In genomic region chrX:11764602-11765067, GRCh38 we compare ENCODE assay signal across 18 cellular contexts. TPM values are rescaled to one million over a fixed set of nuclear protein-coding genes. Genes with fewer than 3 reads are reported as not detected.
A peak's percentile ranks its signal among the peaks of the same experiment; 100 is the strongest.
DNase-seq lines count a peak whose midpoint lies in the region; ATAC-seq, FAIRE-seq and TF ChIP-seq lines count a peak whose summit lies in the region.
"Had no signal": no experiment of that assay in that cellular context is flagged by ENCODE, and none has a peak within 500 bp of the region (broad histone marks: within the 10 kb centered on the region; RNA-seq: fewer than 3 reads in every experiment).

No MANE protein-coding gene starts in this region.

- no peak for TF ChIP-seq POLR2A in vagina (IDR thresholded peaks at IDR 0.05)

- H3K9me3 ChIP-seq in CD4-positive, CD25-positive, alpha-beta regulatory T cell (ENCODE audit: control insufficient read depth in 2 of 2, low read length in 2 of 2): no peaks in the 10 kb centered on the region
- H3K9me3 ChIP-seq in vagina: no peaks in the 10 kb centered on the region
- H3K9me3 ChIP-seq in pancreas: no peaks in the 10 kb centered on the region
- H3K9me3 ChIP-seq: BE2C had no signal

- peak overlapping the region; percentile 89 to 97 (median 90) for H3K27ac Mint-ChIP-seq in CD4-positive, CD25-positive, alpha-beta regulatory T cell
- peak overlapping the region; percentile 96 for H3K27ac Mint-ChIP-seq in activated naive CD8-positive, alpha-beta T cell
- H3K27ac Mint-ChIP-seq: neural progenitor cell, WTC11 had no signal

- H3K4me1 ChIP-seq in CD4-positive, CD25-positive, alpha-beta regulatory T cell (ENCODE audit: control insufficient read depth, insufficient read depth, low read length, poor library complexity, severe bottlenecking): peaks cover 62% of the 10 kb centered on the region
- H3K4me1 ChIP-seq in vagina: no peaks in the 10 kb centered on the region
- no peaks in the 10 kb centered on the region for H3K4me1 ChIP-seq in pancreas
- H3K4me1 ChIP-seq: BE2C, neural progenitor cell had no signal

- 76 to 80% methylated on average over 8 of the region's 8 CpGs for WGBS in pancreas, 2 donors

- peak overlapping the region; percentile 98 for H3K4me3 ChIP-seq in CD4-positive, CD25-positive, alpha-beta regulatory T cell (ENCODE audit: low read depth, low read length)
- H3K4me3 ChIP-seq in vagina (no peak overlapping the region), pancreas (no peak overlapping the region)
- H3K4me3 ChIP-seq: neural progenitor cell had no signal

- peaks cover 2% of the 10 kb centered on the region for H3K27me3 Mint-ChIP-seq in CD4-positive, CD25-positive, alpha-beta regulatory T cell
- no peaks in the 10 kb centered on the region for H3K27me3 Mint-ChIP-seq in activated naive CD8-positive, alpha-beta T cell

- H3K27me3 ChIP-seq in CD4-positive, CD25-positive, alpha-beta regulatory T cell (ENCODE audit: control insufficient read depth, insufficient read depth, low read length): no peaks in the 10 kb centered on the region
- H3K27me3 ChIP-seq in vagina: no peaks in the 10 kb centered on the region
- H3K27me3 ChIP-seq in pancreas: no peaks in the 10 kb centered on the region
- H3K27me3 ChIP-seq: BE2C, neural progenitor cell had no signal

- H3K9me3 Mint-ChIP-seq in CD4-positive, CD25-positive, alpha-beta regulatory T cell: no peaks in the 10 kb centered on the region
- H3K9me3 Mint-ChIP-seq in activated naive CD8-positive, alpha-beta T cell (ENCODE audit: low read depth): no peaks in the 10 kb centered on the region
- H3K9me3 Mint-ChIP-seq: neural progenitor cell, WTC11 had no signal

- TF ChIP-seq CTCF in vagina (IDR thresholded peaks at IDR 0.05): no peak
- TF ChIP-seq CTCF in pancreas (IDR thresholded peaks at IDR 0.05): no peak

- H3K36me3 ChIP-seq in CD4-positive, CD25-positive, alpha-beta regulatory T cell (ENCODE audit: control insufficient read depth, insufficient read depth, low read length): peaks cover 58% of the 10 kb centered on the region
- H3K36me3 ChIP-seq in vagina (peaks cover 0 to 26% of the 10 kb centered on the region in 2 donors), pancreas (no peaks in the 10 kb centered on the region)

- peak overlapping the region; percentile 80 to 94 (median 92) for H3K4me3 Mint-ChIP-seq in CD4-positive, CD25-positive, alpha-beta regulatory T cell
- peak overlapping the region; percentile 94 for H3K4me3 Mint-ChIP-seq in activated naive CD8-positive, alpha-beta T cell
- H3K4me3 Mint-ChIP-seq: neural progenitor cell, WTC11 had no signal

- H3K27ac ChIP-seq in CD4-positive, CD25-positive, alpha-beta regulatory T cell (ENCODE audit: insufficient read depth, low read length, poor library complexity, severe bottlenecking): peak overlapping the region; percentile 90
- H3K27ac ChIP-seq in vagina: no peak overlapping the region
- no peak overlapping the region for H3K27ac ChIP-seq in pancreas
- H3K27ac ChIP-seq: HL-60, neural progenitor cell had no signal

- H3K36me3 Mint-ChIP-seq in CD4-positive, CD25-positive, alpha-beta regulatory T cell: peaks cover 55% of the 10 kb centered on the region
- H3K36me3 Mint-ChIP-seq in activated naive CD8-positive, alpha-beta T cell: peaks cover 29% of the 10 kb centered on the region

- peak in 1 of 2 donors; percentile 17 for ATAC-seq in CD4-positive, CD25-positive, alpha-beta regulatory T cell (ENCODE audit: low read depth in 2 of 2)
- ATAC-seq in GM18511 (IDR thresholded peaks at IDR 0.05; ENCODE audit: unreplicated experiment): peak; percentile 37
- peak; percentile 24 for ATAC-seq in HG03135 (IDR thresholded peaks at IDR 0.05; ENCODE audit: unreplicated experiment)
- no peak for ATAC-seq in pancreas
- ATAC-seq: left colon, sciatic nerve, WTC11 had no signal

- intact Hi-C loops in vagina (cut with DNase I) (no loop called here), pancreas (cut with DNase I) (loop anchor here in 1 of 3 donors (10.0 kb wide), 1 partner anchor 230 kb away; no protein-coding TSS in a partner anchor)

- H3K4me1 Mint-ChIP-seq in CD4-positive, CD25-positive, alpha-beta regulatory T cell: peaks cover 29 to 80% (median 38%) of the 10 kb centered on the region in 4 donors
- peaks cover 67% of the 10 kb centered on the region for H3K4me1 Mint-ChIP-seq in activated naive CD8-positive, alpha-beta T cell (ENCODE audit: low read depth)
- H3K4me1 Mint-ChIP-seq: neural progenitor cell had no signal

- no peak for FAIRE-seq in pancreas (lab: Jason Lieb, UNC)

- peak in 2 of 3 donors; percentile 30 to 39 for DNase-seq in CD4-positive, CD25-positive, alpha-beta regulatory T cell
- DNase-seq in effector CD4-positive, alpha-beta T cell: no peak
- DNase-seq in NCI-H1436 (lab: John Stamatoyannopoulos, UW) (no peak), vagina (ENCODE audit: extremely low spot score in 2 of 2) (no peak), pancreas (no peak)
- DNase-seq: BE2C; cerebellar nuclear complex; EL; left colon; NK-92 treated with Interleukin-12 subunit alpha and Interleukin-12 subunit beta, amount 100 ng/mL, for 24 hours; SHP77 had no signal

RNA-seq across cellular contexts. Expression of gene MSL3, which starts 6.6 kb away (rescaled TPM):
- total RNA-seq in CD4-positive, CD25-positive, alpha-beta regulatory T cell: 109 TPM
- 100 to 1,000 TPM in 2 of 4 donors, 10 to 100 TPM in 2; 80.0 to 123 (median 91.7) TPM for polyA plus RNA-seq in CD4-positive, CD25-positive, alpha-beta regulatory T cell
- total RNA-seq in vagina (25.5 TPM), pancreas (10 to 100 TPM in 1 of 6 donors, 1 to 10 TPM in 5; 6.5 to 17.3 (median 7.6) TPM)
- 10 to 100 TPM; 14.3 to 17.8 TPM for polyA plus RNA-seq in pancreas

Comparison
In these comparisons a context has a peak if more than half of its experiments do, and no peak if none do; other contexts are left out.
1. ATAC-seq: peak in GM18511 (single experiment) and HG03135 (single experiment); none in pancreas (0 of 4).
2. DNase-seq: peak in CD4-positive, CD25-positive, alpha-beta regulatory T cell (2 of 3); none in effector CD4-positive, alpha-beta T cell (single experiment), NCI-H1436 (single experiment), vagina (0 of 2) and pancreas (0 of 6).